ENCODE assay signal across 1 cellular context in the genomic region with DNA sequence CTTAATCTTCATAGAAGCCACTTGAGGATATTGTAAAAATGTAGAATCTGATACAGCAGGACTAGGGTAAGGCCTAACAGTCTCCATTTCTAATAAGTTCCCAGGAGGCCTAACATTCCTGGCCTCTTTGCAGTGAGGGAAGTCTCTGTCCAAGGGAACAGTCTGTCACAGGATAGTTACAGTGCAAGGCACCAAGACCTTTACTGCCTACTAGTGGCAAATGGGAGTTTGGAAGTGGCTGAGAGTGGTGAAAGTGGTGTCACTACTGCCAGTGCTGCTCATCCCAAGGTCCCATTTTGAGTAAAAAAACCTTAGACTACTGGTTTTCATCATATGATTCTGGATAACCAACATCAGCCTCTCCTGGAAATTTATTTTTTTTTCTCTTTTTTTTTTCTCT.
TF ChIP-seq lines count a peak whose summit lies in the region.

No MANE protein-coding gene starts in this region.

TF ChIP-seq in HepG2, 621 proteins besides CTCF, POLR2A, EP300 and RAD21:
- TF ChIP-seq NFE2 (CRISPR knock-in tag; IDR thresholded peaks at IDR 0.05) = no peak
- no peak for TF ChIP-seq PCBP2 (optimal IDR thresholded peaks at IDR 0.05; ENCODE audit: low read depth, low read length, poor library complexity, severe bottlenecking)
- no peak for TF ChIP-seq ZFP36L2 (CRISPR knock-in tag; IDR thresholded peaks at IDR 0.05)
- TF ChIP-seq, protein P1, sequence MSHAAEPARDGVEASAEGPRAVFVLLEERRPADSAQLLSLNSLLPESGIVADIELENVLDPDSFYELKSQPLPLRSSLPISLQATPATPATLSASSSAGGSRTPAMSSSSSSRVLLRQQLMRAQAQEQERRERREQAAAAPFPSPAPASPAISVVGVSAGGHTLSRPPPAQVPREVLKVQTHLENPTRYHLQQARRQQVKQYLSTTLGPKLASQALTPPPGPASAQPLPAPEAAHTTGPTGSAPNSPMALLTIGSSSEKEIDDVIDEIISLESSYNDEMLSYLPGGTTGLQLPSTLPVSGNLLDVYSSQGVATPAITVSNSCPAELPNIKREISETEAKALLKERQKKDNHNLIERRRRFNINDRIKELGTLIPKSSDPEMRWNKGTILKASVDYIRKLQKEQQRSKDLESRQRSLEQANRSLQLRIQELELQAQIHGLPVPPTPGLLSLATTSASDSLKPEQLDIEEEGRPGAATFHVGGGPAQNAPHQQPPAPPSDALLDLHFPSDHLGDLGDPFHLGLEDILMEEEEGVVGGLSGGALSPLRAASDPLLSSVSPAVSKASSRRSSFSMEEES (CRISPR knock-in tag; IDR thresholded peaks at IDR 0.05) = no peak
- TF ChIP-seq, protein P2, sequence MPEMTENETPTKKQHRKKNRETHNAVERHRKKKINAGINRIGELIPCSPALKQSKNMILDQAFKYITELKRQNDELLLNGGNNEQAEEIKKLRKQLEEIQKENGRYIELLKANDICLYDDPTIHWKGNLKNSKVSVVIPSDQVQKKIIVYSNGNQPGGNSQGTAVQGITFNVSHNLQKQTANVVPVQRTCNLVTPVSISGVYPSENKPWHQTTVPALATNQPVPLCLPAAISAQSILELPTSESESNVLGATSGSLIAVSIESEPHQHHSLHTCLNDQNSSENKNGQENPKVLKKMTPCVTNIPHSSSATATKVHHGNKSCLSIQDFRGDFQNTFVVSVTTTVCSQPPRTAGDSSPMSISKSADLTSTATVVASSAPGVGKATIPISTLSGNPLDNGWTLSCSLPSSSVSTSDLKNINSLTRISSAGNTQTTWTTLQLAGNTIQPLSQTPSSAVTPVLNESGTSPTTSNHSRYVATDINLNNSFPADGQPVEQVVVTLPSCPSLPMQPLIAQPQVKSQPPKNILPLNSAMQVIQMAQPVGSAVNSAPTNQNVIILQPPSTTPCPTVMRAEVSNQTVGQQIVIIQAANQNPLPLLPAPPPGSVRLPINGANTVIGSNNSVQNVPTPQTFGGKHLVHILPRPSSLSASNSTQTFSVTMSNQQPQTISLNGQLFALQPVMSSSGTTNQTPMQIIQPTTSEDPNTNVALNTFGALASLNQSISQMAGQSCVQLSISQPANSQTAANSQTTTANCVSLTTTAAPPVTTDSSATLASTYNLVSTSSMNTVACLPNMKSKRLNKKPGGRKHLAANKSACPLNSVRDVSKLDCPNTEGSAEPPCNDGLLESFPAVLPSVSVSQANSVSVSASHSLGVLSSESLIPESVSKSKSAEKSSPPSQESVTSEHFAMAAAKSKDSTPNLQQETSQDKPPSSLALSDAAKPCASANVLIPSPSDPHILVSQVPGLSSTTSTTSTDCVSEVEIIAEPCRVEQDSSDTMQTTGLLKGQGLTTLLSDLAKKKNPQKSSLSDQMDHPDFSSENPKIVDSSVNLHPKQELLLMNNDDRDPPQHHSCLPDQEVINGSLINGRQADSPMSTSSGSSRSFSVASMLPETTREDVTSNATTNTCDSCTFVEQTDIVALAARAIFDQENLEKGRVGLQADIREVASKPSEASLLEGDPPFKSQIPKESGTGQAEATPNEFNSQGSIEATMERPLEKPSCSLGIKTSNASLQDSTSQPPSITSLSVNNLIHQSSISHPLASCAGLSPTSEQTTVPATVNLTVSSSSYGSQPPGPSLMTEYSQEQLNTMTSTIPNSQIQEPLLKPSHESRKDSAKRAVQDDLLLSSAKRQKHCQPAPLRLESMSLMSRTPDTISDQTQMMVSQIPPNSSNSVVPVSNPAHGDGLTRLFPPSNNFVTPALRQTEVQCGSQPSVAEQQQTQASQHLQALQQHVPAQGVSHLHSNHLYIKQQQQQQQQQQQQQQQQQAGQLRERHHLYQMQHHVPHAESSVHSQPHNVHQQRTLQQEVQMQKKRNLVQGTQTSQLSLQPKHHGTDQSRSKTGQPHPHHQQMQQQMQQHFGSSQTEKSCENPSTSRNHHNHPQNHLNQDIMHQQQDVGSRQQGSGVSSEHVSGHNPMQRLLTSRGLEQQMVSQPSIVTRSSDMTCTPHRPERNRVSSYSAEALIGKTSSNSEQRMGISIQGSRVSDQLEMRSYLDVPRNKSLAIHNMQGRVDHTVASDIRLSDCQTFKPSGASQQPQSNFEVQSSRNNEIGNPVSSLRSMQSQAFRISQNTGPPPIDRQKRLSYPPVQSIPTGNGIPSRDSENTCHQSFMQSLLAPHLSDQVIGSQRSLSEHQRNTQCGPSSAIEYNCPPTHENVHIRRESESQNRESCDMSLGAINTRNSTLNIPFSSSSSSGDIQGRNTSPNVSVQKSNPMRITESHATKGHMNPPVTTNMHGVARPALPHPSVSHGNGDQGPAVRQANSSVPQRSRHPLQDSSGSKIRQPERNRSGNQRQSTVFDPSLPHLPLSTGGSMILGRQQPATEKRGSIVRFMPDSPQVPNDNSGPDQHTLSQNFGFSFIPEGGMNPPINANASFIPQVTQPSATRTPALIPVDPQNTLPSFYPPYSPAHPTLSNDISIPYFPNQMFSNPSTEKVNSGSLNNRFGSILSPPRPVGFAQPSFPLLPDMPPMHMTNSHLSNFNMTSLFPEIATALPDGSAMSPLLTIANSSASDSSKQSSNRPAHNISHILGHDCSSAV (CRISPR knock-in tag; IDR thresholded peaks at IDR 0.05; ENCODE audit: borderline replicate concordance) = no peak
- no peak for TF ChIP-seq PRPF4 (IDR thresholded peaks at IDR 0.05; ENCODE audit: low read depth, low read length, poor library complexity, severe bottlenecking)
- no peak for TF ChIP-seq KDM3A (CRISPR knock-in tag; IDR thresholded peaks at IDR 0.05; ENCODE audit: low read depth)
- TF ChIP-seq SP140L (CRISPR knock-in tag; IDR thresholded peaks at IDR 0.05; ENCODE audit: borderline replicate concordance) = no peak
- no peak for TF ChIP-seq AKAP8 (CRISPR knock-in tag; IDR thresholded peaks at IDR 0.05)
- TF ChIP-seq, protein P3, sequence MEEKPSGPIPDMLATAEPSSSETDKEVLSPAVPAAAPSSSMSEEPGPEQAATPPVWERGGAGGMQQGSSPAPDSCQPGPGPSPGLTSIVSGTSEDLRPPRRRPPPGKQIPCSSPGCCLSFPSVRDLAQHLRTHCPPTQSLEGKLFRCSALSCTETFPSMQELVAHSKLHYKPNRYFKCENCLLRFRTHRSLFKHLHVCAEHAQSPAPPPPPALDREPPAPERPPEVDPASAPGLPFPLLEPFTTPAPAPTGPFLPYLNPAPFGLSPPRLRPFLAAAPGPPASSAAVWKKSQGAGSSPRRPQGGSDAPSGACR (CRISPR knock-in tag; IDR thresholded peaks at IDR 0.05) = no peak
- no peak for TF ChIP-seq MLLT10 (CRISPR knock-in tag; IDR thresholded peaks at IDR 0.05)
